Comparison of ENCODE assay signal across 8 cellular contexts in the genomic region with DNA sequence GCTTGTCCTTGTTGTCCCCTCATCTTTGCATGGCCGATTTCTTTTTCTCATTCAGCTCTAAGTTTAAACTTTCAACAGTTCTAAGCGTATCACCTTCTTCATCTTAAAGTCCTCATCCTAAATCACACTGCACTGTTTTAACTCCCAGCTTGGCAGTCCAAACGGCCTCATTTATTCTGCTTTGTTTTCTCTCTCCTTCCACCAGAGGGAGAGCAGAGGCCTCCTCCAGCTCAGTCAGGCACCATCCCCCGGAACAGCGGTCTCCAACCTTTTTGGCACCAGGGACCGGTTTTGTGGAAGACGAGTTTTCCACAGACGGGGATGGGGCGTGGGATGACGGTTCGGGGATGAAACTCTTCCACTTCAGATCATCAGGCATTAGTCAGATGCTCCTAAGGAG. TPM values are rescaled to one million over a fixed set of nuclear protein-coding genes. Genes with fewer than 3 reads are reported as not detected.
"Had no signal": no experiment of that assay in that cellular context is flagged by ENCODE, and none has a peak within 500 bp of the region (broad histone marks: within the 10 kb centered on the region; RNA-seq: fewer than 3 reads in every experiment).

No MANE protein-coding gene starts in this region.

RNA-seq across cellular contexts. Expression of a gene that starts 14.6 kb away (rescaled TPM):
- total RNA-seq: LHCN-M2, MCF 10A, OCI-LY7, PC-9, Right ventricle myocardium superior, SJSA1, T-cell had no signal
- polyA plus RNA-seq: IgD-negative memory B cell had no signal

RNA-seq across cellular contexts. Expression of a gene that starts 48.7 kb away (rescaled TPM):
- total RNA-seq: LHCN-M2, MCF 10A, OCI-LY7, PC-9, Right ventricle myocardium superior, SJSA1, T-cell had no signal
- polyA plus RNA-seq: IgD-negative memory B cell had no signal
